In the genomic region with DNA sequence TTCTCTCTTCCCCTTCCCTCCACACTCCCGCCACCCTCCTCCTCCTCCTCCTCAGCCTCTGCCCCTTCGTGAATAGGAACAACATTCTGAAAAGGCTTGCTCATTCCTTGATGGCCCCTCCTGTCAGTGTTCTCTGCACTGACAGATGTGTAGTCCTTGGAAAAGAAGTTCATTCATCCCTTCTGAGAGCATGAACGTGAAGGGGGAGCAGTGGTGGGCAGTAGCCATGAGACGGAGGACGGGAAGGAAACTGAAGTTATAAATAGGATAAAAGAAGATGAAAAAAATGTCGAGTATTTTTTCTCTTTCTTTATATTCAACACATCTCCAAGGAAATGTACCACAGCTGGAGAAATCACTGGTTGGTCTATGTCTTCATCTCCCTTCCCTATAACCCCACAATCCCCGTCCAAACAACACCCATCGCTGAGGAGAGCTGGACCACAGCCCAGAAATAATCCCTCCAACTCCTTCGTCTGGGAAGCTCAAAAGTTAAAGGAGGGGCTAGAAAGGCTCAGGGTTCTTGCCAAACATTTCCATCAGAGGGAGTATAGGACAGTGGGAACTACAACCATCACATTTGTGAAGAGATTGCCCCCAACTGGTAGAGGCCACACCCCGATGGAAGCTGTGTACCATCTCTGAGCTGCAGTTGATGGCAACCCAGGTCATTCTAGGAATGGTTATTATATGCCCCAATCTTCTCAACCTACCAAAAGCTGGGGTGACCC, we compare ENCODE assay signal across 9 cellular contexts. TPM values are rescaled to one million over a fixed set of nuclear protein-coding genes. Genes with fewer than 3 reads are reported as not detected.
DNase-seq lines count a peak whose midpoint lies in the region; ATAC-seq and TF ChIP-seq lines count a peak whose summit lies in the region.
"Had no signal": no experiment of that assay in that cellular context is flagged by ENCODE, and none has a peak within 500 bp of the region (broad histone marks: within the 10 kb centered on the region; RNA-seq: fewer than 3 reads in every experiment).

No MANE protein-coding gene starts in this region.

- peak; percentile 52 for TF ChIP-seq CTCF in cardiac muscle cell (IDR thresholded peaks at IDR 0.05; ENCODE audit: low read depth, low read length)
- peak in 1 of 2 donors; percentile 50 for TF ChIP-seq CTCF in right atrium auricular region (IDR thresholded peaks at IDR 0.05)
- peak in 7 of 9 donors; percentile 23 to 61 (median 37) for TF ChIP-seq CTCF in heart right ventricle (IDR thresholded peaks at IDR 0.05)
- TF ChIP-seq CTCF in transverse colon (IDR thresholded peaks at IDR 0.05): no peak

- H3K4me1 ChIP-seq in cardiac muscle cell (ENCODE audit: low read depth) (peaks cover 11% of the 10 kb centered on the region), right atrium auricular region (peaks cover 0 to 34% of the 10 kb centered on the region in 2 donors), heart right ventricle (peaks cover 3 to 70% (median 50%) of the 10 kb centered on the region in 9 donors), transverse colon (peaks cover 2 to 31% (median 8%) of the 10 kb centered on the region in 4 donors)

- intact Hi-C loops in heart right ventricle (cut with DNase I) (loop anchor here in 6 of 10 donors (2.0 to 10.0 kb wide), 6 partner anchors 73 to 382 kb away; no protein-coding TSS in a partner anchor), transverse colon (cut with DNase I; ENCODE audit: low total_unique reads) (no loop called here)

- TF ChIP-seq POLR2A in transverse colon (IDR thresholded peaks at IDR 0.05): no peak

- no peak for TF ChIP-seq EP300 in transverse colon (IDR thresholded peaks at IDR 0.05; ENCODE audit: low read depth)

- DNase-seq in cardiac muscle cell (ENCODE audit: low read depth in 1 of 2, low spot score in 1 of 2) (peak in 1 of 2 donors; percentile 93), right atrium auricular region (ENCODE audit: low spot score) (no peak), heart right ventricle (peak in 1 of 2 donors; percentile 67), transverse colon (no peak), AML-193 (lab: John Stamatoyannopoulos, UW) (no peak), activated gamma-delta T cell treated with Interleukin-2 at 50 U/mL for 16 hours (no peak)
- no peak for DNase-seq in stimulated activated naive CD4-positive, alpha-beta T cell treated with Interleukin-2 at 50 U/mL for 16 hours (lab: John Stamatoyannopoulos, UW)
- DNase-seq: activated naive CD4-positive, alpha-beta T cell treated with anti-CD3 and anti-CD28 coated beads, Interleukin-2, amount 50 U/mL, for 16 hours had no signal

- ATAC-seq in SK-N-SH treated with all-trans-retinoic acid at 6 μM for 48 hours: peak; percentile 85
- peak; percentile 14 to 52 (median 42) for ATAC-seq in heart right ventricle

- H3K9me3 ChIP-seq in cardiac muscle cell (ENCODE audit: low read depth) (no peaks in the 10 kb centered on the region), right atrium auricular region (no peaks in the 10 kb centered on the region), heart right ventricle (no peaks in the 10 kb centered on the region), transverse colon (no peaks in the 10 kb centered on the region)

- in situ Hi-C loops in transverse colon (cut with MboI; ENCODE audit: low pct_ligation_motif_present in 1 of 4, low pct_unique_long_range_greater_than_20kb in 1 of 4, low sequenced_read_pairs in 3 of 4): no loop called here

- H3K4me3 ChIP-seq in cardiac muscle cell (no peak overlapping the region), right atrium auricular region (no peak overlapping the region), heart right ventricle (no peak overlapping the region), transverse colon (no peak overlapping the region)

- H3K27ac ChIP-seq in cardiac muscle cell (no peak overlapping the region), right atrium auricular region (peak overlapping the region in 1 of 2 donors; percentile 25), heart right ventricle (peak overlapping the region in 8 of 10 donors; percentile 0 to 85 (median 49)), transverse colon (peak overlapping the region; percentile 15 to 77 (median 34))

- H3K27me3 ChIP-seq in cardiac muscle cell (peaks cover 36% of the 10 kb centered on the region), right atrium auricular region (no peaks in the 10 kb centered on the region), heart right ventricle (no peaks in the 10 kb centered on the region), transverse colon (no peaks in the 10 kb centered on the region)

- H3K36me3 ChIP-seq in cardiac muscle cell (no peaks in the 10 kb centered on the region), right atrium auricular region (no peaks in the 10 kb centered on the region), heart right ventricle (no peaks in the 10 kb centered on the region), transverse colon (no peaks in the 10 kb centered on the region)

- WGBS in heart right ventricle, 2 donors: 25 to 38% methylated on average over 10 of the region's 10 CpGs
- WGBS in transverse colon (ENCODE audit: low coverage in 1 of 2), 2 donors: 35 to 57% methylated on average over 7 to 10 of the region's 10 CpGs

TF ChIP-seq in SK-N-SH treated with all-trans-retinoic acid at 6 μM for 48 hours, 23 proteins besides CTCF, POLR2A, EP300 and RAD21 (continues in another document):
- TF ChIP-seq TCF4 (CRISPR knock-in tag; IDR thresholded peaks at IDR 0.05; ENCODE audit: borderline replicate concordance) (no peak), TOX (CRISPR knock-in tag; IDR thresholded peaks at IDR 0.05; ENCODE audit: borderline replicate concordance) (no peak), PPARA (CRISPR knock-in tag; IDR thresholded peaks at IDR 0.05; ENCODE audit: borderline replicate concordance) (no peak), BACH2 (CRISPR knock-in tag; IDR thresholded peaks at IDR 0.05; ENCODE audit: borderline replicate concordance) (no peak), ZC3H10 (CRISPR knock-in tag; IDR thresholded peaks at IDR 0.05) (no peak), ZFP30 (CRISPR knock-in tag; IDR thresholded peaks at IDR 0.05) (no peak), ZFP3 (CRISPR knock-in tag; IDR thresholded peaks at IDR 0.05) (no peak), OSR1 (CRISPR knock-in tag; IDR thresholded peaks at IDR 0.05) (no peak), ZNF8 (CRISPR knock-in tag; IDR thresholded peaks at IDR 0.05) (no peak), ARNTL (CRISPR knock-in tag; IDR thresholded peaks at IDR 0.05; ENCODE audit: borderline replicate concordance, low read depth) (no peak)
- TF ChIP-seq, protein P1, sequence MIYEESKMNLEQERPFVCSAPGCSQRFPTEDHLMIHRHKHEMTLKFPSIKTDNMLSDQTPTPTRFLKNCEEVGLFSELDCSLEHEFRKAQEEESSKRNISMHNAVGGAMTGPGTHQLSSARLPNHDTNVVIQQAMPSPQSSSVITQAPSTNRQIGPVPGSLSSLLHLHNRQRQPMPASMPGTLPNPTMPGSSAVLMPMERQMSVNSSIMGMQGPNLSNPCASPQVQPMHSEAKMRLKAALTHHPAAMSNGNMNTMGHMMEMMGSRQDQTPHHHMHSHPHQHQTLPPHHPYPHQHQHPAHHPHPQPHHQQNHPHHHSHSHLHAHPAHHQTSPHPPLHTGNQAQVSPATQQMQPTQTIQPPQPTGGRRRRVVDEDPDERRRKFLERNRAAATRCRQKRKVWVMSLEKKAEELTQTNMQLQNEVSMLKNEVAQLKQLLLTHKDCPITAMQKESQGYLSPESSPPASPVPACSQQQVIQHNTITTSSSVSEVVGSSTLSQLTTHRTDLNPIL (CRISPR knock-in tag; IDR thresholded peaks at IDR 0.05; ENCODE audit: low read depth): no peak
- TF ChIP-seq, protein P2, sequence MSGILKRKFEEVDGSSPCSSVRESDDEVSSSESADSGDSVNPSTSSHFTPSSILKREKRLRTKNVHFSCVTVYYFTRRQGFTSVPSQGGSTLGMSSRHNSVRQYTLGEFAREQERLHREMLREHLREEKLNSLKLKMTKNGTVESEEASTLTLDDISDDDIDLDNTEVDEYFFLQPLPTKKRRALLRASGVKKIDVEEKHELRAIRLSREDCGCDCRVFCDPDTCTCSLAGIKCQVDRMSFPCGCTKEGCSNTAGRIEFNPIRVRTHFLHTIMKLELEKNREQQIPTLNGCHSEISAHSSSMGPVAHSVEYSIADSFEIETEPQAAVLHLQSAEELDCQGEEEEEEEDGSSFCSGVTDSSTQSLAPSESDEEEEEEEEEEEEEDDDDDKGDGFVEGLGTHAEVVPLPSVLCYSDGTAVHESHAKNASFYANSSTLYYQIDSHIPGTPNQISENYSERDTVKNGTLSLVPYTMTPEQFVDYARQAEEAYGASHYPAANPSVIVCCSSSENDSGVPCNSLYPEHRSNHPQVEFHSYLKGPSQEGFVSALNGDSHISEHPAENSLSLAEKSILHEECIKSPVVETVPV (CRISPR knock-in tag; IDR thresholded peaks at IDR 0.05): no peak
- TF ChIP-seq, protein P3, sequence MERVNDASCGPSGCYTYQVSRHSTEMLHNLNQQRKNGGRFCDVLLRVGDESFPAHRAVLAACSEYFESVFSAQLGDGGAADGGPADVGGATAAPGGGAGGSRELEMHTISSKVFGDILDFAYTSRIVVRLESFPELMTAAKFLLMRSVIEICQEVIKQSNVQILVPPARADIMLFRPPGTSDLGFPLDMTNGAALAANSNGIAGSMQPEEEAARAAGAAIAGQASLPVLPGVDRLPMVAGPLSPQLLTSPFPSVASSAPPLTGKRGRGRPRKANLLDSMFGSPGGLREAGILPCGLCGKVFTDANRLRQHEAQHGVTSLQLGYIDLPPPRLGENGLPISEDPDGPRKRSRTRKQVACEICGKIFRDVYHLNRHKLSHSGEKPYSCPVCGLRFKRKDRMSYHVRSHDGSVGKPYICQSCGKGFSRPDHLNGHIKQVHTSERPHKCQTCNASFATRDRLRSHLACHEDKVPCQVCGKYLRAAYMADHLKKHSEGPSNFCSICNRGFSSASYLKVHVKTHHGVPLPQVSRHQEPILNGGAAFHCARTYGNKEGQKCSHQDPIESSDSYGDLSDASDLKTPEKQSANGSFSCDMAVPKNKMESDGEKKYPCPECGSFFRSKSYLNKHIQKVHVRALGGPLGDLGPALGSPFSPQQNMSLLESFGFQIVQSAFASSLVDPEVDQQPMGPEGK (CRISPR knock-in tag; IDR thresholded peaks at IDR 0.05; ENCODE audit: borderline replicate concordance): no peak

RNA-seq across cellular contexts. Expression of a gene that starts 33.5 kb away (rescaled TPM):
- 4.1 and 10.2 TPM in 2 replicates for total RNA-seq in cardiac muscle cell
- polyA plus RNA-seq in cardiac muscle cell: 1.7 and 4.1 TPM in 2 replicates
- total RNA-seq in right atrium auricular region: 10 to 100 TPM; 37.9 to 46.6 TPM
- total RNA-seq in heart right ventricle: 10 to 100 TPM; 33.1 to 93.4 (median 53.2) TPM
- polyA plus RNA-seq in heart right ventricle: 10 to 100 TPM; 21.3 to 21.4 TPM
- 10 to 100 TPM; 23.6 to 56.7 (median 29.2) TPM for total RNA-seq in transverse colon

Comparison
In these comparisons a context has a peak if more than half of its experiments do, and no peak if none do; other contexts are left out.
1. CTCF ChIP-seq: peak in cardiac muscle cell (single experiment) and heart right ventricle (7 of 9); none in transverse colon (0 of 5).